28 cellular contexts compared by ENCODE assay signal in genomic region chr7:103071000-103071399, GRCh38.
"Had no signal": no experiment of that assay in that cellular context is flagged by ENCODE, and none has a peak within 500 bp of the region (broad histone marks: within the 10 kb centered on the region; RNA-seq: fewer than 3 reads in every experiment).

No MANE protein-coding gene starts in this region.

- H3K9me3 ChIP-seq: stomach, suprapubic skin, testis, thoracic aorta, thyroid gland, tibial artery, tibial nerve, transverse colon, upper lobe of left lung, upper lobe of right lung, uterus, vagina had no signal

- H3K27me3 Mint-ChIP-seq: stimulated activated memory B cell treated with anti-CD40 and anti-IgM and Interleukin-4, amounts not matched to agents 10 μg/mL and 1 μg/mL and 100 μg/mL, for 72 hours; stimulated activated naive B cell treated with anti-CD40 and anti-IgM and Interleukin-4, amounts not matched to agents 10 μg/mL and 1 μg/mL and 100 μg/mL, for 72 hours; stimulated activated naive CD8-positive, alpha-beta T cell treated with anti-CD3 and anti-CD28 coated beads, Interleukin-15, amount 100 ng/mL, for 72 hours; stimulated activated naive CD8-positive, alpha-beta T cell treated with anti-CD3 and anti-CD28 coated beads, Interleukin-15, Interleukin-2, amounts not matched to agents 100 ng/mL and 50 ng/mL, for 24 hours; type B pancreatic cell had no signal

- H3K4me3 ChIP-seq: stomach, suprapubic skin, testis, thoracic aorta, thyroid gland, tibial artery, tibial nerve, transverse colon, upper lobe of left lung, upper lobe of right lung, uterus, vagina had no signal

- H3K4me3 Mint-ChIP-seq: stimulated activated effector memory CD8-positive, alpha-beta T cell treated with anti-CD3 and anti-CD28 coated beads, Interleukin-12 subunit alpha, Interleukin-12 subunit beta, amount 100 ng/mL, for 72 hours; stimulated activated memory B cell treated with anti-CD40 and anti-IgM and Interleukin-4, amounts not matched to agents 10 μg/mL and 1 μg/mL and 100 μg/mL, for 72 hours; stimulated activated naive B cell treated with anti-CD40 and anti-IgM and Interleukin-4, amounts not matched to agents 10 μg/mL and 1 μg/mL and 100 μg/mL, for 72 hours; stimulated activated naive CD8-positive, alpha-beta T cell treated with anti-CD3 and anti-CD28 coated beads, Interleukin-15, amount 100 ng/mL, for 72 hours; stimulated activated naive CD8-positive, alpha-beta T cell treated with anti-CD3 and anti-CD28 coated beads, Interleukin-15, Interleukin-2, amounts not matched to agents 100 ng/mL and 50 ng/mL, for 24 hours; type B pancreatic cell had no signal

- H3K27ac Mint-ChIP-seq: stimulated activated effector memory CD8-positive, alpha-beta T cell treated with anti-CD3 and anti-CD28 coated beads, Interleukin-12 subunit alpha, Interleukin-12 subunit beta, amount 100 ng/mL, for 72 hours; stimulated activated memory B cell treated with anti-CD40 and anti-IgM and Interleukin-4, amounts not matched to agents 10 μg/mL and 1 μg/mL and 100 μg/mL, for 72 hours; stimulated activated naive B cell treated with anti-CD40 and anti-IgM and Interleukin-4, amounts not matched to agents 10 μg/mL and 1 μg/mL and 100 μg/mL, for 72 hours; stimulated activated naive CD8-positive, alpha-beta T cell treated with anti-CD3 and anti-CD28 coated beads, Interleukin-15, Interleukin-2, amounts not matched to agents 100 ng/mL and 50 ng/mL, for 24 hours; type B pancreatic cell had no signal

- DNase-seq: stimulated activated CD4-positive, alpha-beta T cell treated with anti-CD3 and anti-CD28 coated beads, Interleukin-2, amount 100 ng/mL, for 48 hours; stimulated activated CD4-positive, alpha-beta T cell treated with anti-CD3 and anti-CD28 coated beads, Interleukin-4, amount 100 ng/mL, for 1 hour; stimulated activated CD4-positive, alpha-beta T cell treated with anti-CD3 and anti-CD28 coated beads, Interleukin-4, amount 100 ng/mL, for 24 hours; stimulated activated CD4-positive, alpha-beta T cell treated with anti-CD3 and anti-CD28 coated beads, Interleukin-4, amount 100 ng/mL, for 4 hours; stimulated activated CD8-positive, alpha-beta memory T cell treated with anti-CD3 and anti-CD28 coated beads, Interleukin-4, amount 100 ng/mL, for 48 hours; stimulated activated naive B cell treated with anti-CD40 and anti-IgM and Interleukin-4, amounts not matched to agents 10 μg/mL and 1 μg/mL and 100 μg/mL, for 72 hours; stimulated activated naive CD4-positive, alpha-beta T cell; stimulated activated naive CD4-positive, alpha-beta T cell treated with Interleukin-2 at 50 U/mL for 16 hours; stimulated activated naive CD8-positive, alpha-beta T cell treated with anti-CD3 and anti-CD28 coated beads, Interleukin-15, amount 100 ng/mL, for 72 hours; stimulated activated naive CD8-positive, alpha-beta T cell treated with anti-CD3 and anti-CD28 coated beads, Interleukin-15, Interleukin-2, amounts not matched to agents 100 U/mL and 50 U/mL, for 24 hours; stomach; substantia nigra; testis; thyroid gland; tibial artery; transverse colon; trophoblast cell; upper lobe of left lung; upper lobe of right lung; uterus had no signal

- H3K9me3 Mint-ChIP-seq: stimulated activated effector memory CD8-positive, alpha-beta T cell treated with anti-CD3 and anti-CD28 coated beads, Interleukin-12 subunit alpha, Interleukin-12 subunit beta, amount 100 ng/mL, for 72 hours; stimulated activated memory B cell treated with anti-CD40 and anti-IgM and Interleukin-4, amounts not matched to agents 10 μg/mL and 1 μg/mL and 100 μg/mL, for 72 hours; stimulated activated naive B cell treated with anti-CD40 and anti-IgM and Interleukin-4, amounts not matched to agents 10 μg/mL and 1 μg/mL and 100 μg/mL, for 72 hours; stimulated activated naive CD8-positive, alpha-beta T cell treated with anti-CD3 and anti-CD28 coated beads, Interleukin-15, amount 100 ng/mL, for 72 hours; stimulated activated naive CD8-positive, alpha-beta T cell treated with anti-CD3 and anti-CD28 coated beads, Interleukin-15, Interleukin-2, amounts not matched to agents 100 ng/mL and 50 ng/mL, for 24 hours had no signal

- H3K36me3 ChIP-seq: stomach, suprapubic skin, thoracic aorta, thyroid gland, tibial artery, tibial nerve, transverse colon, upper lobe of left lung, upper lobe of right lung, uterus, vagina had no signal

- H3K36me3 Mint-ChIP-seq: stimulated activated memory B cell treated with anti-CD40 and anti-IgM and Interleukin-4, amounts not matched to agents 10 μg/mL and 1 μg/mL and 100 μg/mL, for 72 hours had no signal

- H3K27ac ChIP-seq: stomach, suprapubic skin, testis, thoracic aorta, thyroid gland, tibial artery, tibial nerve, transverse colon, upper lobe of left lung, upper lobe of right lung, uterus, vagina had no signal

- H3K4me1 ChIP-seq: uterus had no signal
